Comparison of ENCODE assay signal across 9 cellular contexts in genomic region chr3:176430244-176430893, GRCh38.
DNase-seq lines count a peak whose midpoint lies in the region; ATAC-seq and TF ChIP-seq lines count a peak whose summit lies in the region.
"Had no signal": no experiment of that assay in that cellular context is flagged by ENCODE, and none has a peak within 500 bp of the region (broad histone marks: within the 10 kb centered on the region; RNA-seq: fewer than 3 reads in every experiment).

No MANE protein-coding gene starts in this region.

- no peaks in the 10 kb centered on the region for H3K36me3 ChIP-seq in DND-41 (ENCODE audit: insufficient read depth, low read length)

- no peaks in the 10 kb centered on the region for H3K4me1 ChIP-seq in DND-41 (ENCODE audit: insufficient read depth, low read length)
- H3K4me1 ChIP-seq: parathyroid adenoma had no signal

- no peaks in the 10 kb centered on the region for H3K27me3 ChIP-seq in DND-41 (ENCODE audit: insufficient read depth, low read length, poor library complexity)

- no peaks in the 10 kb centered on the region for H3K36me3 Mint-ChIP-seq in HFFc6 (ENCODE audit: low read depth)

- H3K9ac ChIP-seq in DND-41 (ENCODE audit: low read depth, low read length): no peak overlapping the region
- H3K9ac ChIP-seq: parathyroid adenoma had no signal

- no peaks in the 10 kb centered on the region for H3K79me2 ChIP-seq in DND-41 (ENCODE audit: insufficient read depth, low read length)
- H3K79me2 ChIP-seq: parathyroid adenoma had no signal

- no peaks in the 10 kb centered on the region for H4K20me1 ChIP-seq in DND-41 (ENCODE audit: insufficient read depth, low read length)

- no peak overlapping the region for H2AFZ ChIP-seq in DND-41 (ENCODE audit: low read depth, low read length)
- H2AFZ ChIP-seq: parathyroid adenoma had no signal

- no peak overlapping the region for H3K4me2 ChIP-seq in DND-41 (ENCODE audit: insufficient read depth, low read length)

- H3K4me3 Mint-ChIP-seq in HFFc6: no peak overlapping the region; the same call in 1 of the 2 replicates

- no peak for DNase-seq in DND-41
- DNase-seq in HFFc6: peak; percentile 59
- peak; percentile 7 for DNase-seq in NCI-H524 treated with DMSO at 0.1 percent for 48 hours (lab: John Stamatoyannopoulos, UW)
- DNase-seq in cerebellum (ENCODE audit: low spot score): peak; percentile 41
- DNase-seq in midbrain (lab: John Stamatoyannopoulos, UW): peak; percentile 61
- no peak for DNase-seq in stimulated activated CD4-positive, alpha-beta T cell treated with anti-CD3 and anti-CD28 coated beads, Interleukin-1b, Interleukin-23, amount 100 ng/mL, for 48 hours

- TF ChIP-seq CTCF in DND-41 (IDR thresholded peaks at IDR 0.05; ENCODE audit: borderline replicate concordance, extremely low read depth, low read length, poor library complexity, severe bottlenecking): peak; percentile 63
- TF ChIP-seq CTCF in HFFc6 (IDR thresholded peaks at IDR 0.05): peak; percentile 83

- ATAC-seq in DND-41 (ENCODE audit: insufficient read depth, low read depth) (no peak), HG03175 (IDR thresholded peaks at IDR 0.05; ENCODE audit: unreplicated experiment) (no peak), HG03045 (IDR thresholded peaks at IDR 0.05; ENCODE audit: unreplicated experiment) (no peak)

- H3K9me3 Mint-ChIP-seq in HFFc6: no peaks in the 10 kb centered on the region

- H3K4me3 ChIP-seq in DND-41 (ENCODE audit: low read depth in 1 of 2, low read length in 2 of 2): no peak overlapping the region

- H3K27ac Mint-ChIP-seq in HFFc6: no peak overlapping the region

- H3K9me3 ChIP-seq in DND-41 (ENCODE audit: insufficient read depth, low read length, severe bottlenecking): no peaks in the 10 kb centered on the region

- no peaks in the 10 kb centered on the region for H3K27me3 Mint-ChIP-seq in HFFc6 (ENCODE audit: insufficient read depth)

- H3K4me1 Mint-ChIP-seq in HFFc6 (ENCODE audit: low read depth): peaks cover 45% of the 10 kb centered on the region

- H3K27ac ChIP-seq in DND-41 (ENCODE audit: low read length): no peak overlapping the region
- H3K27ac ChIP-seq: parathyroid adenoma had no signal

Comparison
In these comparisons a context has a peak if more than half of its experiments do, and no peak if none do; other contexts are left out.
1. DNase-seq: peak in HFFc6 (single experiment), NCI-H524 treated with DMSO at 0.1 percent for 48 hours (single experiment), cerebellum (single experiment) and midbrain (single experiment); none in DND-41 (single experiment) and stimulated activated CD4-positive, alpha-beta T cell treated with anti-CD3 and anti-CD28 coated beads, Interleukin-1b, Interleukin-23, amount 100 ng/mL, for 48 hours (single experiment).